Comparison of ENCODE assay signal across 13 cellular contexts in genomic region chr20:11675920-11676617, GRCh38.
A peak's percentile ranks its signal among the peaks of the same experiment; 100 is the strongest.
DNase-seq lines count a peak whose midpoint lies in the region; ATAC-seq and TF ChIP-seq lines count a peak whose summit lies in the region.
"Had no signal": no experiment of that assay in that cellular context is flagged by ENCODE, and none has a peak within 500 bp of the region (broad histone marks: within the 10 kb centered on the region; RNA-seq: fewer than 3 reads in every experiment).

No MANE protein-coding gene starts in this region.

- DNase-seq in PC-3, result no peak
- DNase-seq in fibroblast of peridontal ligament (ENCODE audit: extremely low read depth), result peak; percentile 64
- no peak for DNase-seq in smooth muscle cell (lab: John Stamatoyannopoulos, UW; ENCODE audit: unreplicated experiment)
- DNase-seq in Karpas-422, result no peak
- DNase-seq: activated CD8-positive, alpha-beta memory T cell treated with anti-CD3 and anti-CD28 coated beads, Interleukin-2, amount 10 ng/mL, durations not matched to agents 7 days and 5 days; activated naive CD8-positive, alpha-beta T cell treated with anti-CD3 and anti-CD28 coated beads, Interleukin-2, amount 10 ng/mL, durations not matched to agents 7 days and 5 days; left ventricle myocardium superior; stimulated activated naive B cell treated with anti-CD40 and anti-IgM and Interleukin-4, amounts not matched to agents 10 μg/mL and 1 μg/mL and 100 μg/mL, for 72 hours had no signal

- CTCF ChIA-PET in PC-3 (lab: Charles Lee), result no interaction called here

- 77% methylated on average over 12 of the region's 12 CpGs for WGBS in smooth muscle cell (ENCODE audit: low lambda C conversion rate)

- H3K4me1 ChIP-seq in PC-3 (ENCODE audit: insufficient read depth, low read length) (no peaks in the 10 kb centered on the region), smooth muscle cell (ENCODE audit: low read depth) (no peaks in the 10 kb centered on the region), Karpas-422 (ENCODE audit: low read length) (no peaks in the 10 kb centered on the region)
- H3K4me1 ChIP-seq: transverse colon had no signal

- H3K79me2 ChIP-seq in PC-3 (ENCODE audit: low read length) (no peaks in the 10 kb centered on the region), smooth muscle cell (ENCODE audit: low read depth) (no peaks in the 10 kb centered on the region), Karpas-422 (ENCODE audit: low read length) (no peaks in the 10 kb centered on the region)

- no peaks in the 10 kb centered on the region for H3F3A ChIP-seq in PC-3 (ENCODE audit: low read length, unreplicated experiment)
- no peaks in the 10 kb centered on the region for H3F3A ChIP-seq in smooth muscle cell (ENCODE audit: low read depth)

- no peak overlapping the region for H3K9ac ChIP-seq in PC-3 (ENCODE audit: low read length)
- no peak overlapping the region for H3K9ac ChIP-seq in smooth muscle cell (ENCODE audit: low read depth)
- H3K9ac ChIP-seq in Karpas-422 (ENCODE audit: low read length), result no peak overlapping the region

- H2AFZ ChIP-seq in PC-3 (ENCODE audit: low read length) (peak overlapping the region; percentile 66), smooth muscle cell (ENCODE audit: low read depth) (peak overlapping the region; percentile 54), Karpas-422 (ENCODE audit: low read length) (no peak overlapping the region)

- no TSS peak for BruUV-seq in PC-3 (replicated peaks; lab: Mats Ljungman, UMichigan)

- H3K27me3 ChIP-seq in PC-3 (ENCODE audit: low read length) (peaks cover 18% of the 10 kb centered on the region; the same call in 1 of the 2 replicates), smooth muscle cell (ENCODE audit: low read depth) (no peaks in the 10 kb centered on the region), Karpas-422 (ENCODE audit: low read length) (no peaks in the 10 kb centered on the region)
- H3K27me3 ChIP-seq: dorsolateral prefrontal cortex, transverse colon had no signal

- H3K27ac ChIP-seq in PC-3 (ENCODE audit: low read length), result no peak overlapping the region
- H3K27ac ChIP-seq in smooth muscle cell (ENCODE audit: low read depth), result no peak overlapping the region
- no peak overlapping the region for H3K27ac ChIP-seq in Karpas-422 (ENCODE audit: low read length)
- H3K27ac ChIP-seq: transverse colon had no signal

- POLR2A ChIA-PET in PC-3 (lab: Charles Lee; ENCODE audit: unreplicated experiment), result no interaction called here

- intact Hi-C loops in PC-3 (cut with micrococcal nuclease), result no loop called here

- H3K36me3 ChIP-seq in PC-3 (ENCODE audit: low read depth, low read length) (no peaks in the 10 kb centered on the region), smooth muscle cell (ENCODE audit: low read depth) (no peaks in the 10 kb centered on the region), Karpas-422 (ENCODE audit: insufficient read depth, low read length) (no peaks in the 10 kb centered on the region)
- H3K36me3 ChIP-seq: transverse colon had no signal

- H3K9me3 ChIP-seq in PC-3 (ENCODE audit: low read length) (no peaks in the 10 kb centered on the region), smooth muscle cell (replicated peaks; ENCODE audit: low read depth) (no peaks in the 10 kb centered on the region), Karpas-422 (ENCODE audit: low read length) (peaks cover 16% of the 10 kb centered on the region)
- H3K9me3 ChIP-seq: transverse colon had no signal

- no peak for TF ChIP-seq CTCF in PC-3 (conservative IDR thresholded peaks at IDR 0.05; ENCODE audit: low read depth, low read length)
- no peak for TF ChIP-seq CTCF in smooth muscle cell (IDR thresholded peaks at IDR 0.05; ENCODE audit: borderline replicate concordance, insufficient read depth, poor library complexity, severe bottlenecking)

- H3K9me2 ChIP-seq in PC-3 (replicated peaks; ENCODE audit: low read length) (no peaks in the 10 kb centered on the region), Karpas-422 (replicated peaks; ENCODE audit: insufficient read depth, low read length) (no peaks in the 10 kb centered on the region)

- H4K20me1 ChIP-seq in PC-3 (ENCODE audit: low read length), result no peaks in the 10 kb centered on the region
- H4K20me1 ChIP-seq in smooth muscle cell (ENCODE audit: low read depth), result no peaks in the 10 kb centered on the region
- H4K20me1 ChIP-seq in Karpas-422 (ENCODE audit: insufficient read depth, low read depth, low read length), result no peaks in the 10 kb centered on the region

- peak; percentile 11 for ATAC-seq in GM19395 (IDR thresholded peaks at IDR 0.05; ENCODE audit: unreplicated experiment)
- no peak for ATAC-seq in PC-3
- ATAC-seq in GM19035 (IDR thresholded peaks at IDR 0.05; ENCODE audit: unreplicated experiment), result no peak
- no peak for ATAC-seq in HG02870 (IDR thresholded peaks at IDR 0.05; ENCODE audit: unreplicated experiment)
- ATAC-seq: activated CD8-positive, alpha-beta memory T cell treated with anti-CD3 and anti-CD28 coated beads, Interleukin-2, amount 10 ng/mL, durations not matched to agents 7 days and 5 days had no signal

- peak overlapping the region; percentile 52 for H3K4me3 ChIP-seq in PC-3 (ENCODE audit: low read length)
- H3K4me3 ChIP-seq in smooth muscle cell, result no peak overlapping the region
- no peak overlapping the region for H3K4me3 ChIP-seq in Karpas-422 (ENCODE audit: low read length)
- H3K4me3 ChIP-seq: transverse colon had no signal

- peak overlapping the region; percentile 69 for H3K4me2 ChIP-seq in PC-3 (ENCODE audit: low read length)
- no peak overlapping the region for H3K4me2 ChIP-seq in smooth muscle cell
- no peak overlapping the region for H3K4me2 ChIP-seq in Karpas-422 (ENCODE audit: low read depth, low read length, poor library complexity, severe bottlenecking)
